In the genomic region with DNA sequence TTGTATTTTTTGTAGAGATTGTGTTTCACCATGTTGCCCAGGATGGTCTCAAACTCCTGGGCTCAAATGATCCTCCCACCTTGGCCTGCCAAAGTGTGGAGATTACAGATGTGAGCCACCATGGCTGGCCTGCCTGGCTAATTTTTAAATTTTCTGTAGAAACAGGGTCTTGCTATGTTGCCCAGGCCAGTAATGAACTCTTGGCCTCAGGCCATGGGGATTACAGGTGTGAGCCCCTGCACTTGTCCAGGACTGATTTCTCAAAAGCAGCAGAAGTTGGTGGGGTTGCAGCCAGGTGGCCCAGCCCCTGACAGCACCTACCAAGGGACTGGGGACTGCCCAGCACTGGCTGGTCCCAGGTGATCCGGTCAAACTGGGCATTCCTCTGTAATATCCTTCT, we compare ENCODE assay signal across 17 cellular contexts. TPM values are rescaled to one million over a fixed set of nuclear protein-coding genes. Genes with fewer than 3 reads are reported as not detected.
DNase-seq lines count a peak whose midpoint lies in the region; ATAC-seq, FAIRE-seq and TF ChIP-seq lines count a peak whose summit lies in the region.
"Had no signal": no experiment of that assay in that cellular context is flagged by ENCODE, and none has a peak within 500 bp of the region (broad histone marks: within the 10 kb centered on the region; RNA-seq: fewer than 3 reads in every experiment).

No MANE protein-coding gene starts in this region.

- H3K4me1 ChIP-seq in HEK293 (ENCODE audit: control insufficient read depth, insufficient read depth, low read length) (peaks cover 6% of the 10 kb centered on the region), IMR-90 (ENCODE audit: control insufficient read depth, insufficient read depth, low read length) (peaks cover 4% of the 10 kb centered on the region; the same call in 1 of the 2 replicates), K562 (replicated peaks in 1 of 2; ENCODE audit: control insufficient read depth in 2 of 2, insufficient read depth in 2 of 2, low read length in 2 of 2) (no peaks in the 10 kb centered on the region), vagina (peaks cover 13% of the 10 kb centered on the region)

- no peak for TF ChIP-seq RAD21 in IMR-90 (IDR thresholded peaks at IDR 0.05; ENCODE audit: low read length)
- TF ChIP-seq RAD21 in K562 (CRISPR knock-in tag; conservative IDR thresholded peaks at IDR 0.05 in 1 of 2, IDR thresholded peaks at IDR 0.05 in 1 of 2): no peak

- no peak overlapping the region for H4K91ac ChIP-seq in IMR-90 (ENCODE audit: insufficient read depth, low read depth, low read length)

- no peak overlapping the region for H2BK15ac ChIP-seq in IMR-90 (ENCODE audit: low read depth, low read length)

- H3K4me3 Mint-ChIP-seq in activated CD4-positive, alpha-beta memory T cell treated with anti-CD3 and anti-CD28 coated beads, Interleukin-2, amount 10 ng/mL, durations not matched to agents 7 days and 5 days: no peak overlapping the region
- H3K4me3 Mint-ChIP-seq: CD4-positive, alpha-beta memory T cell had no signal

- no peak overlapping the region for H3K14ac ChIP-seq in IMR-90 (replicated peaks; ENCODE audit: low read depth, low read length)

- H3K4me2 ChIP-seq in IMR-90 (ENCODE audit: low read depth, low read length): no peak overlapping the region
- no peak overlapping the region for H3K4me2 ChIP-seq in K562 (ENCODE audit: insufficient read depth, low read length)

- ATAC-seq in IMR-90 (ENCODE audit: low read depth) (no peak), K562 (no peak)

- no peak overlapping the region for H3K56ac ChIP-seq in IMR-90 (ENCODE audit: extremely low read depth, insufficient read depth, low read length)

- H3K9me1 ChIP-seq in IMR-90 (ENCODE audit: insufficient read depth, low read length): no peaks in the 10 kb centered on the region
- no peaks in the 10 kb centered on the region for H3K9me1 ChIP-seq in K562 (ENCODE audit: control insufficient read depth, insufficient read depth, low read length)

- TF ChIP-seq EP300 in K562 (IDR thresholded peaks at IDR 0.05; ENCODE audit: low read length): no peak

- BruUV-seq in IMR-90 (replicated peaks; lab: Mats Ljungman, UMichigan): no TSS peak
- no TSS peak for BruUV-seq in K562 (replicated peaks; lab: Mats Ljungman, UMichigan)

- H3K27ac Mint-ChIP-seq in activated CD4-positive, alpha-beta memory T cell treated with anti-CD3 and anti-CD28 coated beads, Interleukin-2, amount 10 ng/mL, durations not matched to agents 7 days and 5 days: no peak overlapping the region
- H3K27ac Mint-ChIP-seq: CD4-positive, alpha-beta memory T cell had no signal

- H3K27me3 ChIP-seq in IMR-90 (ENCODE audit: control insufficient read depth, insufficient read depth, low read length) (no peaks in the 10 kb centered on the region), K562 (ENCODE audit: control insufficient read depth in 2 of 2, insufficient read depth in 2 of 2, low read length in 2 of 2) (no peaks in the 10 kb centered on the region), vagina (no peaks in the 10 kb centered on the region)

- no peaks in the 10 kb centered on the region for H3K79me2 ChIP-seq in K562 (ENCODE audit: control insufficient read depth, insufficient read depth, low read length)

- H3K4me1 Mint-ChIP-seq in activated CD4-positive, alpha-beta memory T cell treated with anti-CD3 and anti-CD28 coated beads, Interleukin-2, amount 10 ng/mL, durations not matched to agents 7 days and 5 days: no peaks in the 10 kb centered on the region
- H3K4me1 Mint-ChIP-seq: CD4-positive, alpha-beta memory T cell had no signal

- no peaks in the 10 kb centered on the region for H3K36me3 Mint-ChIP-seq in activated CD4-positive, alpha-beta memory T cell treated with anti-CD3 and anti-CD28 coated beads, Interleukin-2, amount 10 ng/mL, durations not matched to agents 7 days and 5 days (ENCODE audit: low read depth)
- H3K36me3 Mint-ChIP-seq: CD4-positive, alpha-beta memory T cell had no signal

- POLR2A ChIA-PET in HEK293 (lab: Yijun Ruan, JAX): interaction anchor here (0.6 to 1.3 kb wide), 2 partner anchors 14 to 1356 kb away, joined by 3 to 11 read pairs; no protein-coding TSS in a partner anchor
- POLR2A ChIA-PET in IMR-90 (lab: Charles Lee; ENCODE audit: unreplicated experiment): no interaction called here
- POLR2A ChIA-PET in K562 (lab: Yijun Ruan, JAX): no interaction called here
- POLR2A ChIA-PET in activated CD4-positive, alpha-beta memory T cell treated with anti-CD3 and anti-CD28 coated beads, Interleukin-2, amount 10 ng/mL, durations not matched to agents 7 days and 5 days (lab: Charles Lee): no interaction called here

- TF ChIP-seq CTCF in HEK293 (tag by site-specific recombination; IDR thresholded peaks at IDR 0.05) (no peak), IMR-90 (conservative IDR thresholded peaks at IDR 0.05; ENCODE audit: low read depth, low read length) (no peak), K562 (IDR thresholded peaks at IDR 0.05 in 2 of 3, conservative IDR thresholded peaks at IDR 0.05 in 1 of 3; ENCODE audit: insufficient read depth in 2 of 3, low read depth in 1 of 3, low read length in 3 of 3) (no peak), vagina (IDR thresholded peaks at IDR 0.05) (no peak)

- dilution Hi-C loops in IMR-90 (cut with HindIII; ENCODE audit: low sequenced_read_pairs, unreplicated experiment): no loop called here

- CTCF ChIA-PET in HEK293 (lab: Yijun Ruan, JAX) (interaction anchor here (0.5 to 1.7 kb wide), 3 partner anchors 43 to 571 kb away, joined by 3 to 7 read pairs (median 6); no protein-coding TSS in a partner anchor), IMR-90 (lab: Yijun Ruan, JAX) (no interaction called here), K562 (lab: Yijun Ruan, JAX; ENCODE audit: low intra/inter-chr PET ratio) (no interaction called here)
- CTCF ChIA-PET in activated CD4-positive, alpha-beta memory T cell treated with anti-CD3 and anti-CD28 coated beads, Interleukin-2, amount 10 ng/mL, durations not matched to agents 7 days and 5 days (lab: Charles Lee): interaction anchor here (0.6 to 0.7 kb wide), 2 partner anchors 23 to 798 kb away, joined by 3 to 4 read pairs; no protein-coding TSS in a partner anchor

- in situ Hi-C loops in IMR-90 (cut with MboI; ENCODE audit: low sequenced_read_pairs) (loop anchor here (25.0 kb wide), 2 partner anchors 369 to 906 kb away; no protein-coding TSS in a partner anchor), K562 (cut with MboI) (no loop called here)

- no peak overlapping the region for H3K4ac ChIP-seq in IMR-90 (ENCODE audit: low read depth, low read length)

- DNase-seq in IMR-90 (no peak), K562 (ENCODE audit: extremely low read depth in 1 of 4, low spot score in 3 of 4) (no peak), vagina (ENCODE audit: extremely low spot score in 2 of 2) (no peak), pons (ENCODE audit: low spot score) (no peak)
- DNase-seq in activated CD4-positive, alpha-beta memory T cell treated with anti-CD3 and anti-CD28 coated beads, Interleukin-2, amount 10 ng/mL, durations not matched to agents 7 days and 5 days: no peak
- DNase-seq: C1 segment of cervical spinal cord; Calu3; CD4-positive, alpha-beta memory T cell; COR-L47; DMS79 treated with DMSO at 0.1 percent for 48 hours; GF-D8; GOT3 had no signal

- no peak overlapping the region for H2AK9ac ChIP-seq in IMR-90 (replicated peaks; ENCODE audit: low read depth, low read length, poor library complexity)

- no peak overlapping the region for H3K23ac ChIP-seq in IMR-90 (ENCODE audit: low read depth, low read length)

- no peaks in the 10 kb centered on the region for H3K9me3 Mint-ChIP-seq in activated CD4-positive, alpha-beta memory T cell treated with anti-CD3 and anti-CD28 coated beads, Interleukin-2, amount 10 ng/mL, durations not matched to agents 7 days and 5 days

- no peaks in the 10 kb centered on the region for H3K79me1 ChIP-seq in IMR-90 (ENCODE audit: low read depth in 1 of 2, low read length in 2 of 2)

- H3K4me3 ChIP-seq in HEK293 (ENCODE audit: low read depth, low read length) (no peak overlapping the region), IMR-90 (ENCODE audit: insufficient read depth, low read depth, low read length) (no peak overlapping the region), K562 (no peak overlapping the region), vagina (no peak overlapping the region)
- H3K4me3 ChIP-seq: HAP-1 had no signal

- H3K27me3 Mint-ChIP-seq in activated CD4-positive, alpha-beta memory T cell treated with anti-CD3 and anti-CD28 coated beads, Interleukin-2, amount 10 ng/mL, durations not matched to agents 7 days and 5 days: no peaks in the 10 kb centered on the region

- H2BK120ac ChIP-seq in IMR-90 (ENCODE audit: low read depth, low read length): no peak overlapping the region

- FAIRE-seq in K562 (lab: Jason Lieb, UNC): no peak
- FAIRE-seq: GM12891, GM18507, H54 had no signal

- no peak overlapping the region for H4K8ac ChIP-seq in IMR-90 (ENCODE audit: low read depth in 2 of 2, low read length in 2 of 2)

- H2BK5ac ChIP-seq in IMR-90 (ENCODE audit: low read depth, low read length, poor library complexity, severe bottlenecking): no peak overlapping the region

- no peaks in the 10 kb centered on the region for H3K36me3 ChIP-seq in HEK293 (ENCODE audit: control insufficient read depth in 2 of 2, insufficient read depth in 1 of 2, low read length in 2 of 2)
- H3K36me3 ChIP-seq in IMR-90 (ENCODE audit: control insufficient read depth, insufficient read depth, low read length): no peaks in the 10 kb centered on the region
- no peaks in the 10 kb centered on the region for H3K36me3 ChIP-seq in K562 (ENCODE audit: control insufficient read depth, insufficient read depth, low read length)
- no peaks in the 10 kb centered on the region for H3K36me3 ChIP-seq in vagina
- H3K36me3 ChIP-seq: HAP-1 had no signal

- intact Hi-C loops in IMR-90 (cut with micrococcal nuclease): loop anchor here (10.0 kb wide), 1 partner anchor 136 kb away; no protein-coding TSS in a partner anchor
- intact Hi-C loops in K562 (cut with micrococcal nuclease): no loop called here
- intact Hi-C loops in vagina (cut with DNase I): no loop called here

- H3K18ac ChIP-seq in IMR-90 (ENCODE audit: low read depth, low read length): no peak overlapping the region

- no peak overlapping the region for H4K5ac ChIP-seq in IMR-90 (ENCODE audit: low read depth, low read length)

- H2AK5ac ChIP-seq in IMR-90 (ENCODE audit: low read depth, low read length): 0 out of 2 replicates have a peak overlapping the region, but pooled peaks have one; percentile 12

- no peak overlapping the region for H3K27ac ChIP-seq in HEK293 (ENCODE audit: extremely low read depth, low read depth, low read length)
- H3K27ac ChIP-seq in IMR-90 (ENCODE audit: insufficient read depth, low read length): no peak overlapping the region
- H3K27ac ChIP-seq in K562 (ENCODE audit: extremely low read depth, low read depth, low read length): no peak overlapping the region
- H3K27ac ChIP-seq in vagina: no peak overlapping the region

- H2BK20ac ChIP-seq in IMR-90 (ENCODE audit: low read depth, low read length): no peak overlapping the region

- TF ChIP-seq POLR2A in IMR-90 (IDR thresholded peaks at IDR 0.05; ENCODE audit: low read depth, low read length) (no peak), K562 (conservative IDR thresholded peaks at IDR 0.05) (no peak), vagina (IDR thresholded peaks at IDR 0.05) (no peak)

- H3K9me3 ChIP-seq in HEK293 (ENCODE audit: control insufficient read depth, insufficient read depth, low read depth, low read length) (no peaks in the 10 kb centered on the region), IMR-90 (ENCODE audit: control insufficient read depth, insufficient read depth, low read length) (no peaks in the 10 kb centered on the region), K562 (replicated peaks; ENCODE audit: control insufficient read depth, insufficient read depth, low read depth, low read length) (no peaks in the 10 kb centered on the region), vagina (no peaks in the 10 kb centered on the region)
- H3K9me3 ChIP-seq: HAP-1 had no signal

- no peaks in the 10 kb centered on the region for H4K20me1 ChIP-seq in IMR-90 (ENCODE audit: insufficient read depth, low read length)
- no peaks in the 10 kb centered on the region for H4K20me1 ChIP-seq in K562 (replicated peaks; ENCODE audit: control insufficient read depth, insufficient read depth, low read length)

- H3K9ac ChIP-seq in IMR-90 (ENCODE audit: low read depth, low read length) (no peak overlapping the region), K562 (ENCODE audit: insufficient read depth in 1 of 2, low read depth in 2 of 2, low read length in 2 of 2) (no peak overlapping the region)

- WGBS in IMR-90 (ENCODE audit: extremely low coverage in 2 of 2, insufficient read length in 1 of 2), 2 experiments: no CpG with 5 or more reads among the region's 1 CpG
- WGBS in K562 (ENCODE audit: insufficient coverage, low coverage, missing lambda C conversion rate): 18% methylated on average over 1 of the region's 1 CpG

- H2AFZ ChIP-seq in IMR-90 (replicated peaks; ENCODE audit: low read length, poor library complexity) (no peak overlapping the region), K562 (ENCODE audit: low read depth, low read length) (no peak overlapping the region)

RNA-seq across cellular contexts. Expression of a gene that starts 44.1 kb away (rescaled TPM):
- 0.83 and 1.1 TPM in 2 replicates for total RNA-seq in IMR-90 (2012; rRNA removed)
- 0.21 and 0.26 TPM in 2 replicates for polyA plus RNA-seq in IMR-90 (2012; rRNA removed)
- polyA plus RNA-seq in IMR-90 (2012; cell fraction: cytosol; rRNA removed): 0.09 TPM in 2 replicates
- 0.02 and 0.08 TPM in 2 replicates for polyA plus RNA-seq in IMR-90 (2012; cell fraction: nucleus; rRNA removed; ENCODE audit: low replicate concordance)
- 0.21 TPM in 1 of 2 replicates, not detected in the other for total RNA-seq in K562 (2011; cell fraction: chromatin; rRNA removed; ENCODE audit: low replicate concordance)
- not detected in 2 replicates for total RNA-seq in K562 (2011; cell fraction: nucleolus; rRNA removed)
- total RNA-seq in K562 (2011; cell fraction: nucleoplasm; rRNA removed): 0.15 and 0.99 TPM in 2 replicates
- 0.27 TPM in 1 of 2 replicates, not detected in the other for total RNA-seq in K562 (2014; rRNA removed)
- total RNA-seq in K562 (2014; rRNA removed; fragmentation: Illumina TruSeq; extraction: Trizol): 0.04 and 0.06 TPM in 2 replicates
- 0.07 TPM in 1 of 2 replicates, not detected in the other for total RNA-seq in K562 (2015; rRNA removed; fragmentation: Illumina TruSeq; extraction: Trizol)
- total RNA-seq in K562 (2021): 0.04 and 0.22 TPM in 2 replicates
- 0.07 and 0.14 TPM in 2 replicates for polyA plus RNA-seq in K562 (2011; rRNA removed)
- polyA plus RNA-seq in K562 (2011; cell fraction: cytosol; rRNA removed): not detected in 2 replicates
- 0.07 TPM in 1 of 2 replicates, not detected in the other for polyA plus RNA-seq in K562 (2011; cell fraction: nucleus; rRNA removed)
- polyA plus RNA-seq in K562 (2012): 0.03 and 0.06 TPM in 2 replicates
- 0.01 TPM in 1 of 2 replicates, not detected in the other for polyA plus RNA-seq in K562 (2014; fragmentation: Illumina TruSeq; extraction: Trizol)
- polyA plus RNA-seq in K562 (2014; fragmentation: Nextera tagmentation; extraction: Ambion mirVana): under 1 TPM; 0.04 to 0.17 TPM
- polyA plus RNA-seq in K562 (2014; rRNA removed): 0.08 and 0.41 TPM in 2 replicates
- 0.09 and 0.14 TPM in 2 replicates for polyA minus RNA-seq in K562 (2011; rRNA and poly(A)+ RNA removed)
- 2.7 TPM in 1 of 2 replicates, not detected in the other for polyA minus RNA-seq in K562 (2011; cell fraction: cytosol; rRNA and poly(A)+ RNA removed)
- polyA minus RNA-seq in K562 (2011; cell fraction: nucleus; rRNA and poly(A)+ RNA removed): under 0.01 TPM in 1 of 2 replicates, not detected in the other
- total RNA-seq in activated CD4-positive, alpha-beta memory T cell treated with anti-CD3 and anti-CD28 coated beads, Interleukin-2, amount 10 ng/mL, durations not matched to agents 7 days and 5 days: under 1 TPM; 0.55 to 0.65 TPM
- 19.2 TPM for total RNA-seq in vagina

Comparison
In these comparisons a context has a peak if more than half of its experiments do, and no peak if none do; other contexts are left out.
1. CTCF ChIA-PET loops: an anchor here in HEK293 (0.5 to 1.7 kb wide) and activated CD4-positive, alpha-beta memory T cell treated with anti-CD3 and anti-CD28 coated beads, Interleukin-2, amount 10 ng/mL, durations not matched to agents 7 days and 5 days (0.6 to 0.7 kb wide); none called in IMR-90 and K562.